14 cellular contexts compared by ENCODE assay signal in the genomic region with DNA sequence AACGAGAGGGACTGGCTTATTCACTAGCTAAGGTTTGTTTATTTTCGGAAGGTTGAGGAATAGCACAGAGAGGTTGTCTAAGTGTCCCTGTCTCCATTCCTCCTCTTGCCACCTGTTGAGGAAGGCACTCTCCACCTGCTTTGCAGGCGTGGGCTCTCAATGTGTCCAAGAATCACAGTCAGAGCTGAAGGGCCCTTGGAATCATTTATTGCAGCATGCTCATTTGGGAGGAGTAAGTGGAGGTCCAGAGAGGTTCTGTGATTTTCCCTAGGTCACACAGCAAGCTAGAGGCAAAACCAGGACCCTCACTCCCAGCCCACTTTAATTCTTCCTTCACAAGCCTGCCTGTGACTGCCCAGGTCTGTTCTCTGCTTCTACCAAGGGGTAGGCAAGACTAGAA. TPM values are rescaled to one million over a fixed set of nuclear protein-coding genes. Genes with fewer than 3 reads are reported as not detected.
DNase-seq lines count a peak whose midpoint lies in the region; ATAC-seq and TF ChIP-seq lines count a peak whose summit lies in the region.
"Had no signal": no experiment of that assay in that cellular context is flagged by ENCODE, and none has a peak within 500 bp of the region (broad histone marks: within the 10 kb centered on the region; RNA-seq: fewer than 3 reads in every experiment).

No MANE protein-coding gene starts in this region.

- no peak for DNase-seq in activated CD4-positive, alpha-beta T cell treated with anti-CD3 and anti-CD28 coated beads, Interleukin-2, amount 10 ng/mL, durations not matched to agents 24 days and 14 days
- no peak for DNase-seq in activated CD4-positive, alpha-beta T cell treated with anti-CD3 and anti-CD28 coated beads for 48 hours
- DNase-seq in tibial nerve (ENCODE audit: low spot score in 2 of 2) (no peak), NCI-H2196 treated with DMSO at 0.1 percent for 48 hours (lab: John Stamatoyannopoulos, UW; ENCODE audit: unreplicated experiment) (no peak)
- DNase-seq in stimulated activated CD4-positive, alpha-beta T cell treated with anti-CD3 and anti-CD28 coated beads, Interleukin-15, amount 100 ng/mL, for 24 hours = no peak
- DNase-seq: cortex of kidney, DMS 273 treated with DMSO at 0.1 percent for 48 hours, H7, NCI-H146, SW 1271 had no signal

- no peak for TF ChIP-seq POLR2A in tibial nerve (IDR thresholded peaks at IDR 0.05)

- no peak for TF ChIP-seq CTCF in brain (conservative IDR thresholded peaks at IDR 0.05)
- TF ChIP-seq CTCF in tibial nerve (IDR thresholded peaks at IDR 0.05) = no peak

- peaks cover 52% of the 10 kb centered on the region for H3K4me1 Mint-ChIP-seq in activated CD4-positive, alpha-beta T cell treated with anti-CD3 and anti-CD28 coated beads, Interleukin-2, amount 10 ng/mL, durations not matched to agents 24 days and 14 days
- H3K4me1 Mint-ChIP-seq in brain = peaks cover 88% of the 10 kb centered on the region

- H3K4me1 ChIP-seq in muscle layer of colon (ENCODE audit: insufficient read depth, low read length) = peaks cover 90% of the 10 kb centered on the region
- peaks cover 0 to 100% (median 81%) of the 10 kb centered on the region in 4 donors for H3K4me1 ChIP-seq in tibial nerve
- H3K4me1 ChIP-seq: foreskin keratinocyte had no signal

- 87 to 91% methylated on average over 3 of the region's 3 CpGs for WGBS in tibial nerve, 2 donors

- no peak overlapping the region for H3K9ac ChIP-seq in muscle layer of colon (ENCODE audit: low read length)

- no peak for TF ChIP-seq EP300 in tibial nerve (IDR thresholded peaks at IDR 0.05)

- no peak for ATAC-seq in HG02623 (IDR thresholded peaks at IDR 0.05; ENCODE audit: unreplicated experiment)

- H3K36me3 Mint-ChIP-seq in activated CD4-positive, alpha-beta T cell treated with anti-CD3 and anti-CD28 coated beads, Interleukin-2, amount 10 ng/mL, durations not matched to agents 24 days and 14 days (ENCODE audit: low read depth) = no peaks in the 10 kb centered on the region
- no peaks in the 10 kb centered on the region for H3K36me3 Mint-ChIP-seq in brain

- H3K4me3 ChIP-seq in muscle layer of colon (ENCODE audit: low read depth in 1 of 2, low read length in 2 of 2) = peak overlapping the region in 1 of 2 donors; percentile 17
- H3K4me3 ChIP-seq in tibial nerve = no peak overlapping the region

- no peaks in the 10 kb centered on the region for H3K9me3 Mint-ChIP-seq in activated CD4-positive, alpha-beta T cell treated with anti-CD3 and anti-CD28 coated beads, Interleukin-2, amount 10 ng/mL, durations not matched to agents 24 days and 14 days
- no peaks in the 10 kb centered on the region for H3K9me3 Mint-ChIP-seq in brain

- no peaks in the 10 kb centered on the region for H3K9me3 ChIP-seq in muscle layer of colon (ENCODE audit: low read length)
- no peaks in the 10 kb centered on the region for H3K9me3 ChIP-seq in tibial nerve

- H3K27me3 Mint-ChIP-seq in activated CD4-positive, alpha-beta T cell treated with anti-CD3 and anti-CD28 coated beads, Interleukin-2, amount 10 ng/mL, durations not matched to agents 24 days and 14 days = peaks cover 43% of the 10 kb centered on the region
- H3K27me3 Mint-ChIP-seq in brain = peaks cover 9% of the 10 kb centered on the region

- H3K27me3 ChIP-seq in muscle layer of colon (ENCODE audit: control insufficient read depth in 1 of 2, insufficient read depth in 2 of 2, low read length in 2 of 2) (no peaks in the 10 kb centered on the region), tibial nerve (no peaks in the 10 kb centered on the region)

- H3K36me3 ChIP-seq in muscle layer of colon (ENCODE audit: insufficient read depth, low read length) = peaks cover 27% of the 10 kb centered on the region
- H3K36me3 ChIP-seq in tibial nerve = peaks cover 0 to 66% (median 0%) of the 10 kb centered on the region in 3 donors

- intact Hi-C loops in activated CD4-positive, alpha-beta T cell treated with anti-CD3 and anti-CD28 coated beads, Interleukin-2, amount 10 ng/mL, durations not matched to agents 24 days and 14 days (cut with micrococcal nuclease) = no loop called here

- H3K4me3 Mint-ChIP-seq in activated CD4-positive, alpha-beta T cell treated with anti-CD3 and anti-CD28 coated beads, Interleukin-2, amount 10 ng/mL, durations not matched to agents 24 days and 14 days = no peak overlapping the region
- no peak overlapping the region for H3K4me3 Mint-ChIP-seq in brain

- peak overlapping the region; percentile 5 for H3K27ac Mint-ChIP-seq in activated CD4-positive, alpha-beta T cell treated with anti-CD3 and anti-CD28 coated beads, Interleukin-2, amount 10 ng/mL, durations not matched to agents 24 days and 14 days
- H3K27ac Mint-ChIP-seq in brain = peak overlapping the region in 3 of 5 experiments; percentile 53 to 92 (median 79)

- peak overlapping the region; percentile 39 for H3K27ac ChIP-seq in muscle layer of colon (ENCODE audit: low read depth, low read length)
- peak overlapping the region in 3 of 4 donors; percentile 6 to 81 (median 68) for H3K27ac ChIP-seq in tibial nerve
- H3K27ac ChIP-seq: foreskin keratinocyte had no signal

RNA-seq across cellular contexts. Expression of a gene that starts 21.3 kb away (rescaled TPM):
- 2.5 and 3.8 TPM in 2 replicates for total RNA-seq in activated CD4-positive, alpha-beta T cell treated with anti-CD3 and anti-CD28 coated beads, Interleukin-2, amount 10 ng/mL, durations not matched to agents 24 days and 14 days
- 10.3 TPM for polyA plus RNA-seq in brain (ENCODE audit: insufficient read depth, low read depth, low replicate concordance)
- total RNA-seq in tibial nerve = 100 to 1,000 TPM; 405 to 756 (median 580) TPM
- total RNA-seq: foreskin keratinocyte, H7 had no signal
- polyA plus RNA-seq: foreskin keratinocyte had no signal

Comparison
In these comparisons a context has a peak if more than half of its experiments do, and no peak if none do; other contexts are left out.
1. RNA of a gene that starts 21.3 kb away (total RNA-seq): 405 to 756 TPM in tibial nerve; 2.5 to 3.8 TPM in activated CD4-positive, alpha-beta T cell treated with anti-CD3 and anti-CD28 coated beads, Interleukin-2, amount 10 ng/mL, durations not matched to agents 24 days and 14 days; every median in the first group is over 10 times any median in the second.